ENCODE assay signal across 8 cellular contexts in genomic region chr1:66242646-66243547, GRCh38.
A peak's percentile ranks its signal among the peaks of the same experiment; 100 is the strongest.
DNase-seq lines count a peak whose midpoint lies in the region; ATAC-seq, FAIRE-seq and TF ChIP-seq lines count a peak whose summit lies in the region.

No MANE protein-coding gene starts in this region.

- peak; percentile 41 for FAIRE-seq in islet of Langerhans (lab: Jason Lieb, UNC)

- peak overlapping the region; percentile 45 for H3K27ac ChIP-seq in WERI-Rb-1
- H3K27ac ChIP-seq in breast epithelium: peak overlapping the region in 1 of 2 donors; percentile 10

- TF ChIP-seq POLR2A in breast epithelium (IDR thresholded peaks at IDR 0.05): no peak

- TF ChIP-seq CTCF in WERI-Rb-1 (IDR thresholded peaks at IDR 0.05; ENCODE audit: low read depth, low read length) (peak; percentile 95), breast epithelium (IDR thresholded peaks at IDR 0.05) (peak; percentile 81 to 97 (median 96))

- H3K9me3 ChIP-seq in WERI-Rb-1 (ENCODE audit: severe bottlenecking) (no peaks in the 10 kb centered on the region), breast epithelium (no peaks in the 10 kb centered on the region)

- H3K4me3 ChIP-seq in WERI-Rb-1 (ENCODE audit: low read depth, low read length) (no peak overlapping the region), breast epithelium (no peak overlapping the region)

- H3K27me3 ChIP-seq in WERI-Rb-1 (ENCODE audit: insufficient read depth, low read depth, severe bottlenecking) (no peaks in the 10 kb centered on the region), breast epithelium (no peaks in the 10 kb centered on the region)

- ATAC-seq in GM18909 (IDR thresholded peaks at IDR 0.05; ENCODE audit: poor library complexity, unreplicated experiment) (peak; percentile 84), HG03196 (IDR thresholded peaks at IDR 0.05; ENCODE audit: unreplicated experiment) (peak; percentile 78)

- peaks cover 0 to 3% of the 10 kb centered on the region in 2 donors for H3K4me1 ChIP-seq in breast epithelium

- DNase-seq in AG08395 (ENCODE audit: low spot score): peak; percentile 81
- peak; percentile 93 for DNase-seq in NCI-H2227 (lab: John Stamatoyannopoulos, UW; ENCODE audit: unreplicated experiment)
- peak; percentile 85 for DNase-seq in WERI-Rb-1
- DNase-seq in breast epithelium (ENCODE audit: low spot score in 2 of 2): peak; percentile 67 to 86
- DNase-seq in stimulated activated CD4-positive, alpha-beta T cell treated with anti-CD3 and anti-CD28 coated beads, Interleukin-1b, Interleukin-23, amount 100 ng/mL, for 1 hour (ENCODE audit: low read depth in 2 of 2): peak; percentile 32 to 44

- no peaks in the 10 kb centered on the region; the same call in 1 of the 2 replicates for H3K36me3 ChIP-seq in WERI-Rb-1
- H3K36me3 ChIP-seq in breast epithelium: no peaks in the 10 kb centered on the region

- intact Hi-C loops in breast epithelium (cut with DNase I; ENCODE audit: low total_unique reads): loop anchor here (5.0 kb wide), 1 partner anchor 204 kb away; no protein-coding TSS in a partner anchor

Comparison
In these comparisons a context has a peak if more than half of its experiments do, and no peak if none do; other contexts are left out.
1. DNase-seq: peak in every context shown above with its lines; median percentile 93 in NCI-H2227; 85 in WERI-Rb-1; 81 in AG08395; 76 in breast epithelium; 38 in stimulated activated CD4-positive, alpha-beta T cell treated with anti-CD3 and anti-CD28 coated beads, Interleukin-1b, Interleukin-23, amount 100 ng/mL, for 1 hour.